Comparison of ENCODE assay signal across 10 cellular contexts in genomic region chr19:3276341-3276799, GRCh38. TPM values are rescaled to one million over a fixed set of nuclear protein-coding genes. Genes with fewer than 3 reads are reported as not detected.
DNase-seq lines count a peak whose midpoint lies in the region; ATAC-seq, FAIRE-seq and TF ChIP-seq lines count a peak whose summit lies in the region.
"Had no signal": no experiment of that assay in that cellular context is flagged by ENCODE, and none has a peak within 500 bp of the region (broad histone marks: within the 10 kb centered on the region; RNA-seq: fewer than 3 reads in every experiment).

No MANE protein-coding gene starts in this region.

- no peak for FAIRE-seq in GM12891 (lab: Jason Lieb, UNC)

- H3K4me3 ChIP-seq in stomach: peak overlapping the region; percentile 1 to 53 (median 40)

- ATAC-seq in HG02840 (IDR thresholded peaks at IDR 0.05; ENCODE audit: low FRiP score, unreplicated experiment) (no peak), HG03354 (IDR thresholded peaks at IDR 0.05; ENCODE audit: poor library complexity, severe bottlenecking, unreplicated experiment) (no peak)

- no peaks in the 10 kb centered on the region for H3K36me3 Mint-ChIP-seq in activated T-cell treated with anti-CD3 and anti-CD28 coated beads, Interleukin-2, amount 50 U/mL, for 24 hours (ENCODE audit: low read depth)
- H3K36me3 Mint-ChIP-seq: IgD-negative memory B cell had no signal

- H3K9me3 Mint-ChIP-seq in activated T-cell treated with anti-CD3 and anti-CD28 coated beads, Interleukin-2, amount 50 U/mL, for 24 hours: no peaks in the 10 kb centered on the region

- TF ChIP-seq EP300 in stomach (IDR thresholded peaks at IDR 0.05): no peak

- H3K4me1 Mint-ChIP-seq in activated T-cell treated with anti-CD3 and anti-CD28 coated beads, Interleukin-2, amount 50 U/mL, for 24 hours (ENCODE audit: low read depth): peaks cover 12% of the 10 kb centered on the region

- peak overlapping the region; percentile 30 for H3K4me3 Mint-ChIP-seq in activated T-cell treated with anti-CD3 and anti-CD28 coated beads, Interleukin-2, amount 50 U/mL, for 24 hours

- H3K27me3 ChIP-seq in stomach: peaks cover 0 to 97% (median 51%) of the 10 kb centered on the region in 3 donors

- peaks cover 0 to 5% (median 0%) of the 10 kb centered on the region in 4 donors for H3K36me3 ChIP-seq in stomach

- TF ChIP-seq POLR2A in GM12891 (IDR thresholded peaks at IDR 0.05; ENCODE audit: low read depth, low read length) (no peak), stomach (IDR thresholded peaks at IDR 0.05) (no peak)

- no peak for TF ChIP-seq CTCF in stomach (IDR thresholded peaks at IDR 0.05)

- 0 to 3% (median 3%) methylated on average over 8 to 11 of the region's 11 CpGs for WGBS in stomach, 5 donors

- peaks cover 10% of the 10 kb centered on the region for H3K27me3 Mint-ChIP-seq in activated T-cell treated with anti-CD3 and anti-CD28 coated beads, Interleukin-2, amount 50 U/mL, for 24 hours

- intact Hi-C loops in stomach (cut with DNase I; ENCODE audit: low total_unique reads): no loop called here

- DNase-seq in GM12891 (ENCODE audit: insufficient read length, low spot score) (peak; percentile 49), NCI-H2227 (lab: John Stamatoyannopoulos, UW; ENCODE audit: unreplicated experiment) (peak; percentile 85), islet precursor cell (peak; percentile 97), stomach (peak; percentile 34), HCEC 1CT (no peak)
- DNase-seq in activated T-cell treated with anti-CD3 and anti-CD28 coated beads, Interleukin-2, amount 50 U/mL, for 24 hours: no peak

- H3K4me1 ChIP-seq in stomach: peaks cover 8 to 19% (median 15%) of the 10 kb centered on the region in 4 donors

- H3K27ac ChIP-seq in stomach: no peak overlapping the region

- peaks cover 0 to 15% (median 14%) of the 10 kb centered on the region in 4 donors for H3K9me3 ChIP-seq in stomach

- H3K27ac Mint-ChIP-seq in activated T-cell treated with anti-CD3 and anti-CD28 coated beads, Interleukin-2, amount 50 U/mL, for 24 hours: no peak overlapping the region
- H3K27ac Mint-ChIP-seq: IgD-negative memory B cell had no signal

TF ChIP-seq in GM12891, 5 proteins besides CTCF, POLR2A, EP300 and RAD21:
- TF ChIP-seq POU2F2 (IDR thresholded peaks at IDR 0.05; ENCODE audit: low read depth, low read length) (no peak), POLR2AphosphoS5 (IDR thresholded peaks at IDR 0.05; ENCODE audit: low read depth, low read length) (no peak), PAX5 (IDR thresholded peaks at IDR 0.05; ENCODE audit: insufficient read depth, low read length, severe bottlenecking) (no peak), TAF1 (IDR thresholded peaks at IDR 0.05; ENCODE audit: low read depth, low read length) (no peak), SPI1 (IDR thresholded peaks at IDR 0.05; ENCODE audit: low read depth, low read length) (no peak)

RNA-seq across cellular contexts. Expression of gene CELF5, which starts 51.9 kb away (rescaled TPM):
- polyA plus RNA-seq in GM12891 (2012; ENCODE audit: low read depth, missing spikeins): 0.03 TPM
- under 1 TPM in 1 of 5 donors, not detected in 4; 0.18 TPM for total RNA-seq in stomach
- under 1 TPM in 1 of 3 donors, not detected in 2; 0.18 TPM for polyA plus RNA-seq in stomach
- total RNA-seq: endothelial cell of umbilical vein had no signal
- polyA plus RNA-seq: endothelial cell of umbilical vein, IgD-negative memory B cell had no signal

Comparison
In these comparisons a context has a peak if more than half of its experiments do, and no peak if none do; other contexts are left out.
1. DNase-seq: peak in GM12891 (single experiment), NCI-H2227 (single experiment), islet precursor cell (single experiment) and stomach (single experiment); none in activated T-cell treated with anti-CD3 and anti-CD28 coated beads, Interleukin-2, amount 50 U/mL, for 24 hours (single experiment) and HCEC 1CT (single experiment).